8 cellular contexts compared by ENCODE assay signal in the genomic region with DNA sequence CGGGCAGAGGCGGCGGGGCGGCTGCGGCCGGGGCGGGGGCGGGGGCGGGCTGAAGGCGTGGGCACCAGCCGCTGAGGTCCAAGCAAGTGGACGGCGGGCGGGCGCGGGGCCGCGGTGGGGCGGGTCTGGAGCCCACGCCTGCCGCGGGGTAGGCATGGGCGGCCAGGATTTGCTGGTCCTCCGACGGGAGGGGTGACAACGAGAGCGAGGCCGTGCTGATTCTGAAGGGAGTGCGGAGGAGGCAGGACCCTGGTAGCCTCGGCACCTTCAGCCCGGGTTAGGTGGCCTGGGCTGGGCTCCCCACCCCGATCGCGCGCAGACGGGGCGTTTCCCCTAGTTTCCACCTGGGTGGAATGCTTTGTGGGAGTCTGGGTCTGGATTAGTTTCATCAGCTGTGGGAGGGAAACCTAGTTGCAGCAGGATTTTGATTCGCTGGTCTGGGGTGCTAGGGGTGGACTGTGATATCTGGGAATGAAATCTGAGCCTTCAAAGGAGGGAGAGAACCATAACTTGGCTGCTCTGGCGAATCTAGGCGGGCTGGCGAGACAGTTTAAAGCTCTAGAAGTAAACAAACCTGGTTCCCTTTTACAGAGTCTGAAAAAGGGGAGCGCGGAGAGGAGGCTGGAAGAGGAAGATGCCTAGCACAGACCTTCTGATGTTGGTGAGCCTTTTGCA. TPM values are rescaled to one million over a fixed set of nuclear protein-coding genes. Genes with fewer than 3 reads are reported as not detected.
DNase-seq lines count a peak whose midpoint lies in the region; ATAC-seq and TF ChIP-seq lines count a peak whose summit lies in the region.

No MANE protein-coding gene starts in this region.

- DNase-seq in NCI-H345 (lab: John Stamatoyannopoulos, UW) = peak; percentile 43
- DNase-seq in activated CD4-positive, alpha-beta T cell treated with anti-CD3 and anti-CD28 coated beads, Interleukin-2, amount 50 U/mL, for 24 hours (ENCODE audit: low read depth in 1 of 2, low spot score in 1 of 2) = peak; percentile 13 to 14
- peak; percentile 25 to 92 for DNase-seq in dermis microvascular lymphatic vessel endothelial cell (ENCODE audit: low read depth in 2 of 2)
- peak; percentile 70 to 92 for DNase-seq in left lung
- DNase-seq in stimulated activated CD4-positive, alpha-beta T cell treated with anti-CD3 and anti-CD28 coated beads, Interleukin-2, amount 100 ng/mL, for 24 hours = peak; percentile 47 to 60

- H3K4me3 ChIP-seq in GM12875 (ENCODE audit: low read depth, low read length) = peak overlapping the region; percentile 85
- peak overlapping the region; percentile 53 to 57 for H3K4me3 ChIP-seq in left lung

- no peaks in the 10 kb centered on the region for H3K27me3 ChIP-seq in left lung

- intact Hi-C loops in left lung (cut with DNase I) = no loop called here

- peak; percentile 37 for ATAC-seq in HG02943 (IDR thresholded peaks at IDR 0.05; ENCODE audit: low read depth, unreplicated experiment)
- peak; percentile 86 for ATAC-seq in left lung

- peaks cover 3 to 25% of the 10 kb centered on the region in 2 donors for H3K4me1 ChIP-seq in left lung

- H3K27ac ChIP-seq in 22Rv1 (peak overlapping the region; percentile 92), left lung (peak overlapping the region; percentile 86 to 91)

- peaks cover 0 to 16% of the 10 kb centered on the region in 2 donors for H3K36me3 ChIP-seq in left lung

- TF ChIP-seq CTCF in 22Rv1 (IDR thresholded peaks at IDR 0.05) (no peak), GM12875 (IDR thresholded peaks at IDR 0.05; ENCODE audit: borderline replicate concordance, insufficient read depth, low read depth, low read length) (no peak), left lung (IDR thresholded peaks at IDR 0.05) (no peak)

- H3K9me3 ChIP-seq in left lung = no peaks in the 10 kb centered on the region

RNA-seq across cellular contexts. Expression of a gene that starts 0.6 kb away (rescaled TPM):
- total RNA-seq in dermis microvascular lymphatic vessel endothelial cell = 9.4 and 15.9 TPM in 2 replicates
- total RNA-seq in left lung = 10 to 100 TPM; 53.8 to 60.6 TPM

RNA-seq across cellular contexts. Expression of a gene that starts 31.2 kb away (rescaled TPM):
- total RNA-seq in dermis microvascular lymphatic vessel endothelial cell (not detected in 2 replicates), left lung (not detected)

Comparison
In these comparisons a context has a peak if more than half of its experiments do, and no peak if none do; other contexts are left out.
1. Peak in every context shown above with its lines: DNase-seq, ATAC-seq, H3K4me3 ChIP-seq and H3K27ac ChIP-seq.
2. DNase-seq: peak in every context shown above with its lines; median percentile 81 in left lung; 58 in dermis microvascular lymphatic vessel endothelial cell; 54 in stimulated activated CD4-positive, alpha-beta T cell treated with anti-CD3 and anti-CD28 coated beads, Interleukin-2, amount 100 ng/mL, for 24 hours; 43 in NCI-H345; 14 in activated CD4-positive, alpha-beta T cell treated with anti-CD3 and anti-CD28 coated beads, Interleukin-2, amount 50 U/mL, for 24 hours.